In the genomic region with DNA sequence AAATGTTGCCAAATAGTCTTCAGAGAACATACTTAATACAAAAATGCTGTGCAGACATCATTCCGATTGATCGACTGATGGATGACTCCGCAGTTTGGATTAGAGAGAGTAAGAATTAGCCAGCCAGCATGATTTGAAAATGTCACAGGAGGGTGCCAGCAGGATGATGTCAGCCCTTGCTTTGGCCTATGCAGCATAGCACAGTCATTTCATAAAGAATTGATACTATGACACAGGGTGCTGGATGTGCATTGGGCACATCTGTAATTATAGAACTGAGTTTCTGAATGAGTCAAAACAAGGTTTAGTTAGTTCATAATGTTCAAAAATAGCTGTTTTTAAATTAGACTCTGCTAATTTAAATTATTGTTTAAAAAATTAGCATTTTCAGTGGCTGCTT, we compare ENCODE assay signal across 8 cellular contexts. TPM values are rescaled to one million over a fixed set of nuclear protein-coding genes. Genes with fewer than 3 reads are reported as not detected.
DNase-seq lines count a peak whose midpoint lies in the region; ATAC-seq, FAIRE-seq and TF ChIP-seq lines count a peak whose summit lies in the region.

No MANE protein-coding gene starts in this region.

- H3K4me1 Mint-ChIP-seq in CD14-positive monocyte = peaks cover 7% of the 10 kb centered on the region

- H3K4me3 ChIP-seq in astrocyte of the spinal cord (ENCODE audit: low read depth, low read length) = no peak overlapping the region

- H3K36me3 Mint-ChIP-seq in CD14-positive monocyte = peaks cover 58 to 73% of the 10 kb centered on the region in 2 donors

- peak; percentile 52 for FAIRE-seq in GM19239 (lab: Jason Lieb, UNC)

- in situ Hi-C loops in astrocyte of the spinal cord (cut with HindIII; ENCODE audit: low sequenced_read_pairs) = no loop called here

- DNase-seq in AG20443 (ENCODE audit: low spot score) (peak; percentile 55), GM19239 (ENCODE audit: insufficient read length, low spot score) (no peak), astrocyte of the spinal cord (ENCODE audit: low read depth, low spot score) (peak; percentile 39), cortex of kidney (lab: John Stamatoyannopoulos, UW) (no peak), GF-D8 (lab: John Stamatoyannopoulos, UW) (no peak), CD14-positive monocyte (ENCODE audit: low spot score) (no peak)
- no peak for DNase-seq in effector CD4-positive, alpha-beta T cell

- TF ChIP-seq CTCF in astrocyte of the spinal cord (IDR thresholded peaks at IDR 0.05; ENCODE audit: low read depth, low read length) (no peak), CD14-positive monocyte (IDR thresholded peaks at IDR 0.05) (no peak)

- no peak overlapping the region for H3K4me3 Mint-ChIP-seq in CD14-positive monocyte

- no peaks in the 10 kb centered on the region for H3K9me3 Mint-ChIP-seq in CD14-positive monocyte

- H3K27ac Mint-ChIP-seq in CD14-positive monocyte = peak overlapping the region in 2 of 7 donors; percentile 55 to 64

- ATAC-seq in HG03064 (IDR thresholded peaks at IDR 0.05; ENCODE audit: low read depth, unreplicated experiment) = peak; percentile 96

- intact Hi-C loops in CD14-positive monocyte (cut with micrococcal nuclease) = no loop called here

- no peaks in the 10 kb centered on the region for H3K27me3 Mint-ChIP-seq in CD14-positive monocyte (ENCODE audit: low read depth in 3 of 3)

RNA-seq across cellular contexts. Expression of a gene that starts 21.6 kb away (rescaled TPM):
- 1 to 10 TPM; 1.0 to 1.6 TPM for polyA plus RNA-seq in CD14-positive monocyte

RNA-seq across cellular contexts. Expression of a gene that starts 45.9 kb away (rescaled TPM):
- polyA plus RNA-seq in CD14-positive monocyte = 10 to 100 TPM; 14.5 to 21.6 TPM

Comparison
In these comparisons a context has a peak if more than half of its experiments do, and no peak if none do; other contexts are left out.
1. DNase-seq: peak in AG20443 (single experiment) and astrocyte of the spinal cord (single experiment); none in GM19239 (single experiment), cortex of kidney (single experiment), GF-D8 (single experiment), CD14-positive monocyte (single experiment) and effector CD4-positive, alpha-beta T cell (single experiment).